Comparison of ENCODE assay signal across 8 cellular contexts in genomic region chr15:99564221-99565030, GRCh38. TPM values are rescaled to one million over a fixed set of nuclear protein-coding genes. Genes with fewer than 3 reads are reported as not detected.
DNase-seq lines count a peak whose midpoint lies in the region; TF ChIP-seq lines count a peak whose summit lies in the region.

No MANE protein-coding gene starts in this region.

- H3K27ac Mint-ChIP-seq in nephron progenitor cell = peak overlapping the region; percentile 5

- TF ChIP-seq CTCF in LNCaP clone FGC (IDR thresholded peaks at IDR 0.05; ENCODE audit: control insufficient read depth, extremely low read depth, insufficient read depth) (no peak), fibroblast of the aortic adventitia (IDR thresholded peaks at IDR 0.05; ENCODE audit: insufficient read depth, low read length) (peak; percentile 10), nephron progenitor cell (IDR thresholded peaks at IDR 0.05) (no peak)

- no peaks in the 10 kb centered on the region for H3K9me3 ChIP-seq in GM23248 (ENCODE audit: low read depth)

- no peaks in the 10 kb centered on the region for H3K27me3 ChIP-seq in GM23248 (replicated peaks; ENCODE audit: insufficient read depth)

- H3K36me3 Mint-ChIP-seq in nephron progenitor cell (ENCODE audit: low read depth) = no peaks in the 10 kb centered on the region

- H3K4me1 Mint-ChIP-seq in nephron progenitor cell = peaks cover 62% of the 10 kb centered on the region

- H3K9ac ChIP-seq in GM23248 = peak overlapping the region; percentile 69

- DNase-seq in NCI-H345 (lab: John Stamatoyannopoulos, UW) (peak; percentile 26), NCI-H345 treated with DMSO at 0.1 percent for 48 hours (lab: John Stamatoyannopoulos, UW; ENCODE audit: unreplicated experiment) (no peak), GM23248 (peak; percentile 52), LNCaP clone FGC (ENCODE audit: low read depth) (no peak), UCSD-AML1 (lab: John Stamatoyannopoulos, UW; ENCODE audit: unreplicated experiment) (peak; percentile 52), fibroblast of the aortic adventitia (ENCODE audit: low read depth) (peak; percentile 61), nephron progenitor cell (peak; percentile 10)
- DNase-seq in activated CD4-positive, CD25-positive, alpha-beta regulatory T cell (lab: John Stamatoyannopoulos, UW) = no peak

- H3K27me3 Mint-ChIP-seq in nephron progenitor cell (ENCODE audit: low read depth, poor library complexity) = peaks cover 14% of the 10 kb centered on the region

- peak overlapping the region; percentile 89 for H2AFZ ChIP-seq in GM23248

- WGBS in GM23248 (ENCODE audit: low coverage in 1 of 2, low lambda C conversion rate in 2 of 2, missing lambda C conversion rate in 2 of 2), 2 experiments = 31 to 34% methylated on average over 11 of the region's 11 CpGs

- no peaks in the 10 kb centered on the region for H3K9me3 Mint-ChIP-seq in nephron progenitor cell

- H4K20me1 ChIP-seq in GM23248 (ENCODE audit: insufficient read depth) = no peaks in the 10 kb centered on the region

- H3F3A ChIP-seq in GM23248 (ENCODE audit: insufficient read depth) = peaks cover 19% of the 10 kb centered on the region

- H3K36me3 ChIP-seq in GM23248 (ENCODE audit: low read depth) = no peaks in the 10 kb centered on the region

- peak overlapping the region; percentile 100 for H3K4me3 ChIP-seq in GM23248
- H3K4me3 ChIP-seq in LNCaP clone FGC (ENCODE audit: low read depth, low read length) = peak overlapping the region; percentile 31
- peak overlapping the region; percentile 42 for H3K4me3 ChIP-seq in fibroblast of the aortic adventitia (ENCODE audit: low read depth, low read length)

- H3K79me2 ChIP-seq in GM23248 (ENCODE audit: insufficient read depth) = peaks cover 31% of the 10 kb centered on the region

- H3K9me2 ChIP-seq in GM23248 (ENCODE audit: insufficient read depth) = no peaks in the 10 kb centered on the region

- peak overlapping the region; percentile 49 for H3K4me2 ChIP-seq in GM23248 (ENCODE audit: unreplicated experiment)

- in situ Hi-C loops in GM23248 (cut with MboI) = no loop called here

- peak overlapping the region; percentile 94 for H3K27ac ChIP-seq in GM23248

- peaks cover 23% of the 10 kb centered on the region for H3K4me1 ChIP-seq in GM23248 (ENCODE audit: insufficient read depth)

- peak overlapping the region; percentile 78 for H3K4me3 Mint-ChIP-seq in nephron progenitor cell

RNA-seq across cellular contexts. Expression of gene MEF2A, which starts 1.4 kb away (rescaled TPM):
- total RNA-seq in GM23248 (2014; rRNA removed; shearing (Covaris generic)) = 37.8 and 53.1 TPM in 2 replicates
- 22.7 and 24.3 TPM in 2 replicates for polyA plus RNA-seq in GM23248 (2016; fragmentation: Nextera tagmentation; extraction: Ambion mirVana)
- total RNA-seq in fibroblast of the aortic adventitia (ENCODE audit: low replicate concordance) = 95.1 and 118 TPM in 2 replicates

Comparison
In these comparisons a context has a peak if more than half of its experiments do, and no peak if none do; other contexts are left out.
1. DNase-seq: peak in NCI-H345 (single experiment), GM23248 (single experiment), UCSD-AML1 (single experiment), fibroblast of the aortic adventitia (single experiment) and nephron progenitor cell (single experiment); none in NCI-H345 treated with DMSO at 0.1 percent for 48 hours (single experiment), LNCaP clone FGC (single experiment) and activated CD4-positive, CD25-positive, alpha-beta regulatory T cell (0 of 4).
2. H3K4me3 ChIP-seq: peak in every context shown above with its lines; median percentile 100 in GM23248; 42 in fibroblast of the aortic adventitia; 31 in LNCaP clone FGC.